10 cellular contexts compared by ENCODE assay signal in genomic region chr7:21617916-21618390, GRCh38.
DNase-seq lines count a peak whose midpoint lies in the region; ATAC-seq and TF ChIP-seq lines count a peak whose summit lies in the region.
"Had no signal": no experiment of that assay in that cellular context is flagged by ENCODE, and none has a peak within 500 bp of the region (broad histone marks: within the 10 kb centered on the region; RNA-seq: fewer than 3 reads in every experiment).

No MANE protein-coding gene starts in this region.

- no peak for TF ChIP-seq POLR2A in tibial nerve (IDR thresholded peaks at IDR 0.05)

- H3K4me3 ChIP-seq in astrocyte of the cerebellum (ENCODE audit: low read depth, low read length) (no peak overlapping the region), tibial nerve (no peak overlapping the region)

- TF ChIP-seq CTCF in astrocyte of the cerebellum (IDR thresholded peaks at IDR 0.05; ENCODE audit: low read depth, low read length, missing control alignments) (no peak), tibial nerve (IDR thresholded peaks at IDR 0.05) (no peak)

- no peak for ATAC-seq in HG03439 (IDR thresholded peaks at IDR 0.05; ENCODE audit: unreplicated experiment)
- ATAC-seq in GM18498 (IDR thresholded peaks at IDR 0.05; ENCODE audit: unreplicated experiment), result no peak
- ATAC-seq: natural killer cell had no signal

- H3K27me3 ChIP-seq in tibial nerve, result no peaks in the 10 kb centered on the region

- in situ Hi-C loops in astrocyte of the cerebellum (cut with HindIII; ENCODE audit: low sequenced_read_pairs), result no loop called here

- no peaks in the 10 kb centered on the region for H3K36me3 ChIP-seq in tibial nerve

- no peaks in the 10 kb centered on the region for H3K4me1 ChIP-seq in tibial nerve

- TF ChIP-seq EP300 in tibial nerve (IDR thresholded peaks at IDR 0.05), result no peak

- no peak overlapping the region for H3K27ac ChIP-seq in tibial nerve

- DNase-seq in HS-27A (ENCODE audit: low read depth) (peak; percentile 88), astrocyte of the cerebellum (ENCODE audit: low read depth) (peak; percentile 39), kidney glomerular epithelial cell (lab: John Stamatoyannopoulos, UW) (peak; percentile 16), tibial nerve (ENCODE audit: low spot score in 2 of 2) (peak; percentile 25 to 36), NCI-H1105 treated with DMSO at 0.1 percent for 48 hours (lab: John Stamatoyannopoulos, UW) (no peak)
- DNase-seq: H9, KBM-7, natural killer cell had no signal

- WGBS in tibial nerve, 2 donors, result 78 to 79% methylated on average over 6 of the region's 6 CpGs

- H3K9me3 ChIP-seq in tibial nerve, result no peaks in the 10 kb centered on the region
